ENCODE assay signal across 31 cellular contexts in genomic region chr5:158011420-158011819, GRCh38.
"Had no signal": no experiment of that assay in that cellular context is flagged by ENCODE, and none has a peak within 500 bp of the region (broad histone marks: within the 10 kb centered on the region; RNA-seq: fewer than 3 reads in every experiment).

No MANE protein-coding gene starts in this region.

- DNase-seq: activated CD4-positive, alpha-beta memory T cell treated with anti-CD3 and anti-CD28 coated beads for 36 hours; activated CD4-positive, alpha-beta T cell treated with anti-CD3 and anti-CD28 coated beads for 36 hours; activated CD4-positive, alpha-beta T cell treated with anti-CD3 and anti-CD28 coated beads, Interleukin-2, amount 10 ng/mL, durations not matched to agents 24 days and 14 days; activated CD4-positive, CD25-positive, alpha-beta regulatory T cell; activated CD4-positive, CD25-positive, alpha-beta regulatory T cell treated with anti-CD3 and anti-CD28 coated beads, Interleukin-2, amount 50 U/mL, for 72 hours; activated CD8-positive, alpha-beta memory T cell treated with anti-CD3 and anti-CD28 coated beads, Interleukin-2, amount 10 ng/mL, durations not matched to agents 7 days and 5 days; activated CD8-positive, alpha-beta memory T cell treated with anti-CD3 and anti-CD28 coated beads, Interleukin-2, amount 50 U/mL, for 4 hours; activated CD8-positive, alpha-beta T cell treated with anti-CD3 and anti-CD28 coated beads, Interleukin-2, amount 10 ng/mL, durations not matched to agents 7 days and 5 days; activated effector memory CD4-positive, alpha-beta T cell treated with anti-CD3 and anti-CD28 coated beads, Interleukin-2, amount 50 U/mL, for 16 hours; activated naive CD4-positive, alpha-beta T cell treated with anti-CD3 and anti-CD28 coated beads for 36 hours; activated naive CD8-positive, alpha-beta T cell treated with anti-CD3 and anti-CD28 coated beads for 36 hours; activated naive CD8-positive, alpha-beta T cell treated with anti-CD3 and anti-CD28 coated beads, Interleukin-2, amount 50 U/mL, for 24 hours; activated T-cell treated with anti-CD3 and anti-CD28 coated beads, Interleukin-2, amount 50 U/mL, for 1 hour; activated T-cell treated with anti-CD3 and anti-CD28 coated beads, Interleukin-2, amount 50 U/mL, for 48 hours; adrenal gland; amygdala; aorta; body of pancreas; central memory CD4-positive, alpha-beta T cell; cerebellar nuclear complex; colonic mucosa; effector CD8-positive, alpha-beta T cell; erythroblast; gastrocnemius medialis; glutamatergic neuron; heart left ventricle; T-helper 2 cell had no signal

- H3K27me3 ChIP-seq: adrenal gland, body of pancreas, breast epithelium, cardiac muscle cell, colonic mucosa, esophagus muscularis mucosa, gastrocnemius medialis had no signal

- H3K4me3 ChIP-seq: adrenal gland, body of pancreas, breast epithelium, cardiac muscle cell, colonic mucosa, esophagus muscularis mucosa, gastrocnemius medialis, heart left ventricle had no signal

- H3K4me1 ChIP-seq: adrenal gland, body of pancreas, breast epithelium, colonic mucosa, foreskin keratinocyte, gastrocnemius medialis had no signal

- H3K27ac ChIP-seq: adrenal gland, body of pancreas, breast epithelium, cardiac muscle cell, colonic mucosa, esophagus muscularis mucosa, foreskin keratinocyte, gastrocnemius medialis, heart left ventricle had no signal

- H3K36me3 ChIP-seq: adrenal gland, breast epithelium, cardiac muscle cell, colonic mucosa, esophagus muscularis mucosa, gastrocnemius medialis, heart left ventricle had no signal

- H3K9me3 ChIP-seq: adrenal gland, body of pancreas, breast epithelium, colonic mucosa, esophagus muscularis mucosa, gastrocnemius medialis had no signal
